14 cellular contexts compared by ENCODE assay signal in the genomic region with DNA sequence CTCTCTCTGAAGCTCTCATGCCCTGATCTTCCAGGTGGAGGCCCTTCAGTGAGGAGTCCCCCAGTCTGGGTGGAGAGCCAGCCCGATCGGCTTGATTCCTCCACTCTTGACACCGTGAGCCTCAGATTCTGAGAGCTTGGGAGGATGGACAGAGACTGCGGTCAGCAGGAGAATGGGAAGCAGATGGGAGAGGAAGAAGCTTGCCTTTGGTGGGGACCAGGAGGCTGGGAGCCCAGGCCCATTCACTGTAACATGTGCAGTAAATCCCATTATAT.
A peak's percentile ranks its signal among the peaks of the same experiment; 100 is the strongest.
DNase-seq lines count a peak whose midpoint lies in the region; ATAC-seq and TF ChIP-seq lines count a peak whose summit lies in the region.
"Had no signal": no experiment of that assay in that cellular context is flagged by ENCODE, and none has a peak within 500 bp of the region (broad histone marks: within the 10 kb centered on the region; RNA-seq: fewer than 3 reads in every experiment).

No MANE protein-coding gene starts in this region.

- peaks cover 2% of the 10 kb centered on the region for H3K9me3 Mint-ChIP-seq in endodermal cell
- no peaks in the 10 kb centered on the region for H3K9me3 Mint-ChIP-seq in osteocyte (ENCODE audit: unreplicated experiment)

- H3K9me3 ChIP-seq in right atrium auricular region: no peaks in the 10 kb centered on the region
- H3K9me3 ChIP-seq in heart right ventricle: no peaks in the 10 kb centered on the region
- peaks cover 2% of the 10 kb centered on the region for H3K9me3 ChIP-seq in endodermal cell (ENCODE audit: control insufficient read depth, low read length)

- no peak overlapping the region for H3K4me3 ChIP-seq in right atrium auricular region
- H3K4me3 ChIP-seq in heart right ventricle: no peak overlapping the region
- H3K4me3 ChIP-seq in endodermal cell (ENCODE audit: low read length): no peak overlapping the region

- 84 to 95% methylated on average over 4 of the region's 4 CpGs for WGBS in heart right ventricle, 2 donors
- 98% methylated on average over 4 of the region's 4 CpGs; no CpG with 5 or more reads in 1 of the 2 experiments for WGBS in endodermal cell (ENCODE audit: insufficient coverage in 1 of 2, insufficient read length in 1 of 2), 2 experiments

- H3K4me1 Mint-ChIP-seq in endodermal cell (peaks cover 13% of the 10 kb centered on the region), osteocyte (ENCODE audit: unreplicated experiment) (peaks cover 21% of the 10 kb centered on the region)

- H3K4me1 ChIP-seq in right atrium auricular region (no peaks in the 10 kb centered on the region), heart right ventricle (peaks cover 0 to 22% (median 5%) of the 10 kb centered on the region in 9 donors), endodermal cell (ENCODE audit: control insufficient read depth, insufficient read depth, low read length) (peaks cover 3% of the 10 kb centered on the region)

- intact Hi-C loops in heart right ventricle (cut with DNase I): no loop called here

- H3K27ac Mint-ChIP-seq in endodermal cell (no peak overlapping the region), osteocyte (ENCODE audit: unreplicated experiment) (no peak overlapping the region)

- H3K36me3 ChIP-seq in right atrium auricular region (no peaks in the 10 kb centered on the region), heart right ventricle (no peaks in the 10 kb centered on the region), endodermal cell (ENCODE audit: control insufficient read depth, insufficient read depth, low read length) (no peaks in the 10 kb centered on the region)

- H3K36me3 Mint-ChIP-seq in endodermal cell (ENCODE audit: low read depth) (no peaks in the 10 kb centered on the region), osteocyte (ENCODE audit: unreplicated experiment) (no peaks in the 10 kb centered on the region)

- ATAC-seq in heart right ventricle: no peak

- H3K9ac ChIP-seq in endodermal cell (ENCODE audit: extremely low read depth, low read length, poor library complexity, severe bottlenecking): no peak overlapping the region

- no peak overlapping the region for H3K4me3 Mint-ChIP-seq in endodermal cell
- no peak overlapping the region for H3K4me3 Mint-ChIP-seq in osteocyte (ENCODE audit: unreplicated experiment)

- H3K27me3 Mint-ChIP-seq in endodermal cell (ENCODE audit: insufficient read depth): no peaks in the 10 kb centered on the region
- peaks cover 2% of the 10 kb centered on the region for H3K27me3 Mint-ChIP-seq in osteocyte (ENCODE audit: unreplicated experiment)

- H3K27ac ChIP-seq in right atrium auricular region (no peak overlapping the region), heart right ventricle (no peak overlapping the region), endodermal cell (ENCODE audit: low read depth, low read length) (no peak overlapping the region)

- TF ChIP-seq CTCF in right atrium auricular region (IDR thresholded peaks at IDR 0.05) (no peak), heart right ventricle (IDR thresholded peaks at IDR 0.05) (no peak), endodermal cell (conservative IDR thresholded peaks at IDR 0.05) (no peak), osteocyte (IDR thresholded peaks at IDR 0.05) (no peak)

- DNase-seq in right atrium auricular region (ENCODE audit: low spot score) (peak; percentile 18), heart right ventricle (no peak), endodermal cell (peak; percentile 31), osteocyte (ENCODE audit: extremely low spot score, unreplicated experiment) (peak; percentile 56), C1 segment of cervical spinal cord (lab: John Stamatoyannopoulos, UW) (no peak), GDM1 (lab: John Stamatoyannopoulos, UW) (no peak)
- no peak for DNase-seq in effector CD8-positive, alpha-beta T cell (lab: John Stamatoyannopoulos, UW)
- DNase-seq: AML-193, GOT3, NCI-H1092, NCI-H1694 treated with DMSO at 0.1 percent for 48 hours, NCI-H446 treated with DMSO at 0.1 percent for 48 hours, NCI-H774, Right ventricle myocardium superior had no signal

- no peaks in the 10 kb centered on the region for H3K27me3 ChIP-seq in right atrium auricular region
- peaks cover 0 to 15% (median 9%) of the 10 kb centered on the region in 7 donors for H3K27me3 ChIP-seq in heart right ventricle
- H3K27me3 ChIP-seq in endodermal cell (ENCODE audit: control insufficient read depth, insufficient read depth, low read length, poor library complexity, severe bottlenecking): no peaks in the 10 kb centered on the region

Comparison
In these comparisons a context has a peak if more than half of its experiments do, and no peak if none do; other contexts are left out.
1. DNase-seq: peak in right atrium auricular region (single experiment), endodermal cell (single experiment) and osteocyte (single experiment); none in heart right ventricle (0 of 2), C1 segment of cervical spinal cord (0 of 14), effector CD8-positive, alpha-beta T cell (single experiment) and GDM1 (single experiment).